ENCODE assay signal across 18 cellular contexts in the genomic region with DNA sequence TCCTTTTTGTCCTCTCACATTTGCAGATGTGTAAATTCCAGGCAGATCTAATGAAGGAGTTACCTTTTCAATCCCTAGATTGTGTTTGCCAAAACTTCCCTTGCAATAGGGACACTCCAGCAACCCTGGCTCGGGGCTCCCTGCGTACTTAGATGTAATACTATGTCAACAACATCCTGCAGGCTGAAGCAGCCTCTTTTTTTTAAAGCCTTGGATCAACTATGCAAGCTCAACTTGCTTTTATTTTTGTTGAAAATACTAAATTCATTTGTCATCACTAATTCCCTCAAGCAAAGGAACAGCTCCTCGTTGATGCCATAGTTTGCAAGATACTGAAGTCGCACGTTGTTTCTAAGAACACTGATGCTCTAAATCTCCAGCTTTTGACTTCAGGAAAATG. TPM values are rescaled to one million over a fixed set of nuclear protein-coding genes. Genes with fewer than 3 reads are reported as not detected.
DNase-seq lines count a peak whose midpoint lies in the region; ATAC-seq and TF ChIP-seq lines count a peak whose summit lies in the region.
"Had no signal": no experiment of that assay in that cellular context is flagged by ENCODE, and none has a peak within 500 bp of the region (broad histone marks: within the 10 kb centered on the region; RNA-seq: fewer than 3 reads in every experiment).

No MANE protein-coding gene starts in this region.

- no peak overlapping the region for H3T11ph ChIP-seq in H9 (ENCODE audit: low read length)

- H3K79me2 ChIP-seq in H9 (ENCODE audit: insufficient read depth, low read length), result peaks cover 2% of the 10 kb centered on the region; the same call in 1 of the 2 replicates

- no peak overlapping the region for H3K4me2 ChIP-seq in H9 (ENCODE audit: insufficient read depth, insufficient read length, low read length)

- H2BK12ac ChIP-seq in H9 (ENCODE audit: insufficient read length, low read depth, low read length), result no peak overlapping the region

- H3K14ac ChIP-seq in H9 (ENCODE audit: insufficient read depth, low read length), result no peak overlapping the region

- no peak overlapping the region for H2AK5ac ChIP-seq in H9 (ENCODE audit: insufficient read length, low read length)

- no peak overlapping the region for H2BK120ac ChIP-seq in H9 (ENCODE audit: low read depth, low read length, poor library complexity, severe bottlenecking)

- H3K36me3 ChIP-seq in adipocyte (ENCODE audit: control insufficient read depth, insufficient read depth, low read length, severe bottlenecking), result no peaks in the 10 kb centered on the region
- H3K36me3 ChIP-seq in stomach smooth muscle (ENCODE audit: control insufficient read depth in 2 of 2, insufficient read depth in 2 of 2, low read length in 2 of 2), result no peaks in the 10 kb centered on the region
- no peaks in the 10 kb centered on the region for H3K36me3 ChIP-seq in WERI-Rb-1
- H3K36me3 ChIP-seq: Peyer's patch had no signal

- H3K9me3 Mint-ChIP-seq in activated T-helper 17 cell treated with anti-CD3 and anti-CD28 coated beads, Interleukin-2, amount 50 U/mL, for 72 hours, result no peaks in the 10 kb centered on the region
- no peaks in the 10 kb centered on the region for H3K9me3 Mint-ChIP-seq in H9

- H3K27ac Mint-ChIP-seq in activated T-helper 17 cell treated with anti-CD3 and anti-CD28 coated beads, Interleukin-2, amount 50 U/mL, for 72 hours, result no peak overlapping the region
- H3K27ac Mint-ChIP-seq in H9, result no peak overlapping the region
- H3K27ac Mint-ChIP-seq: B cell, CD14-positive monocyte had no signal

- H3K18ac ChIP-seq in H9 (ENCODE audit: insufficient read length, low read depth, low read length), result no peak overlapping the region

- no CpG with 5 or more reads among the region's 5 CpGs for WGBS in H9 (ENCODE audit: extremely low coverage, insufficient read length, low lambda C conversion rate)

- H3K4me1 ChIP-seq in adipocyte (ENCODE audit: control insufficient read depth, insufficient read depth, low read length) (peaks cover 36% of the 10 kb centered on the region), stomach smooth muscle (ENCODE audit: control insufficient read depth, insufficient read depth, low read length) (peaks cover 49% of the 10 kb centered on the region), H9 (ENCODE audit: insufficient read depth, low read length) (no peaks in the 10 kb centered on the region; the same call in 1 of the 2 replicates)
- H3K4me1 ChIP-seq: Peyer's patch had no signal

- H4K20me1 ChIP-seq in H9 (ENCODE audit: control insufficient read depth, insufficient read depth, insufficient read length), result no peaks in the 10 kb centered on the region

- H3K27ac ChIP-seq in stomach smooth muscle (ENCODE audit: low read length), result peak overlapping the region; percentile 55
- no peak overlapping the region for H3K27ac ChIP-seq in WERI-Rb-1
- no peak overlapping the region for H3K27ac ChIP-seq in H9 (ENCODE audit: insufficient read length, low read depth, low read length)

- no peak overlapping the region for H3K56ac ChIP-seq in H9 (ENCODE audit: insufficient read length, low read depth, low read length)

- H3K23me2 ChIP-seq in H9 (ENCODE audit: insufficient read length, low read depth, low read length, poor library complexity, severe bottlenecking), result no peaks in the 10 kb centered on the region

- no peak for TF ChIP-seq CTCF in fibroblast of mammary gland (conservative IDR thresholded peaks at IDR 0.05; ENCODE audit: control insufficient read depth, insufficient read depth, low read depth, low read length)
- no peak for TF ChIP-seq CTCF in WERI-Rb-1 (IDR thresholded peaks at IDR 0.05; ENCODE audit: low read depth, low read length)
- TF ChIP-seq CTCF in H9 (conservative IDR thresholded peaks at IDR 0.05), result no peak

- H3K9me3 ChIP-seq in adipocyte (ENCODE audit: control insufficient read depth, low read length), result no peaks in the 10 kb centered on the region
- H3K9me3 ChIP-seq in stomach smooth muscle (ENCODE audit: control insufficient read depth in 2 of 2, low read length in 2 of 2), result no peaks in the 10 kb centered on the region
- H3K9me3 ChIP-seq in WERI-Rb-1 (ENCODE audit: severe bottlenecking), result no peaks in the 10 kb centered on the region
- no peaks in the 10 kb centered on the region for H3K9me3 ChIP-seq in H9 (ENCODE audit: control insufficient read depth, low read depth, low read length)
- H3K9me3 ChIP-seq: Peyer's patch had no signal

- no peak overlapping the region for H3K4ac ChIP-seq in H9 (ENCODE audit: low read depth, low read length)

- H3K9ac ChIP-seq in adipocyte (ENCODE audit: low read length) (no peak overlapping the region), stomach smooth muscle (ENCODE audit: low read length in 2 of 2) (peak overlapping the region in 1 of 2 donors; percentile 9), H9 (ENCODE audit: extremely low read depth, insufficient read length, low read length) (no peak overlapping the region)

- DNase-seq in EL (peak; percentile 64), adipocyte (ENCODE audit: low read depth) (peak; percentile 71), fibroblast of mammary gland (ENCODE audit: low read depth) (peak; percentile 20), WERI-Rb-1 (no peak), H9 (no peak)
- DNase-seq: NCI-H1105; NCI-H146; NCI-H2029; NCI-H226; NCI-H510A treated with DMSO at 0.1 percent for 48 hours; NCI-H774; NK-92 treated with Interleukin-12 subunit alpha and Interleukin-12 subunit beta, amount 100 ng/mL, for 24 hours; Peyer's patch had no signal

- H3K4me3 Mint-ChIP-seq in activated T-helper 17 cell treated with anti-CD3 and anti-CD28 coated beads, Interleukin-2, amount 50 U/mL, for 72 hours, result no peak overlapping the region
- no peak overlapping the region for H3K4me3 Mint-ChIP-seq in H9
- H3K4me3 Mint-ChIP-seq: B cell had no signal

- peaks cover 13% of the 10 kb centered on the region for H3K27me3 Mint-ChIP-seq in activated T-helper 17 cell treated with anti-CD3 and anti-CD28 coated beads, Interleukin-2, amount 50 U/mL, for 72 hours
- H3K27me3 Mint-ChIP-seq in H9 (ENCODE audit: low read depth), result peaks cover 3% of the 10 kb centered on the region; the same call in 1 of the 2 replicates

- H3K4me1 Mint-ChIP-seq in activated T-helper 17 cell treated with anti-CD3 and anti-CD28 coated beads, Interleukin-2, amount 50 U/mL, for 72 hours, result no peaks in the 10 kb centered on the region
- peaks cover 15 to 17% of the 10 kb centered on the region in 2 experiments for H3K4me1 Mint-ChIP-seq in H9
- H3K4me1 Mint-ChIP-seq: B cell, CD14-positive monocyte had no signal

- H3K27me3 ChIP-seq in adipocyte (replicated peaks; ENCODE audit: control insufficient read depth, insufficient read depth, low read length) (no peaks in the 10 kb centered on the region), stomach smooth muscle (ENCODE audit: control insufficient read depth in 1 of 2, insufficient read depth in 2 of 2, low read length in 2 of 2) (no peaks in the 10 kb centered on the region), WERI-Rb-1 (ENCODE audit: insufficient read depth, low read depth, severe bottlenecking) (no peaks in the 10 kb centered on the region), H9 (ENCODE audit: insufficient read depth, low read length) (no peaks in the 10 kb centered on the region)
- H3K27me3 ChIP-seq: Peyer's patch had no signal

- no peaks in the 10 kb centered on the region for H3K79me1 ChIP-seq in H9 (ENCODE audit: insufficient read depth, low read depth, low read length, poor library complexity, severe bottlenecking)

- H3K36me3 Mint-ChIP-seq in activated T-helper 17 cell treated with anti-CD3 and anti-CD28 coated beads, Interleukin-2, amount 50 U/mL, for 72 hours (ENCODE audit: low read depth), result no peaks in the 10 kb centered on the region
- H3K36me3 Mint-ChIP-seq in H9 (ENCODE audit: insufficient read depth in 1 of 3, low read depth in 3 of 3), result no peaks in the 10 kb centered on the region
- H3K36me3 Mint-ChIP-seq: CD14-positive monocyte had no signal

- H4K91ac ChIP-seq in H9 (ENCODE audit: insufficient read length, low read depth, low read length), result no peak overlapping the region

- no peak overlapping the region for H4K5ac ChIP-seq in H9 (ENCODE audit: insufficient read length, low read depth, low read length)

- no peak overlapping the region for H2AFZ ChIP-seq in H9 (ENCODE audit: low read length)

- H2BK15ac ChIP-seq in H9 (ENCODE audit: low read depth, low read length), result no peak overlapping the region

- ATAC-seq in activated T-helper 17 cell treated with anti-CD3 and anti-CD28 coated beads, Interleukin-2, amount 50 U/mL, for 72 hours (replicated peaks), result no peak
- no peak for ATAC-seq in GM18511 (IDR thresholded peaks at IDR 0.05; ENCODE audit: unreplicated experiment)

- H3K23ac ChIP-seq in H9 (ENCODE audit: insufficient read length, low read depth, low read length), result no peak overlapping the region

- H3K4me3 ChIP-seq in adipocyte (ENCODE audit: low read length) (peak overlapping the region; percentile 41), fibroblast of mammary gland (ENCODE audit: control insufficient read depth, low read depth, low read length) (no peak overlapping the region), stomach smooth muscle (ENCODE audit: low read length in 2 of 2) (peak overlapping the region in 1 of 2 donors; percentile 54), WERI-Rb-1 (ENCODE audit: low read depth, low read length) (no peak overlapping the region)
- H3K4me3 ChIP-seq: Peyer's patch had no signal

- no peak overlapping the region for H2BK20ac ChIP-seq in H9 (ENCODE audit: low read depth, low read length, poor library complexity, severe bottlenecking)

- no peak overlapping the region for H2BK5ac ChIP-seq in H9 (ENCODE audit: insufficient read length, low read length)

- no peak overlapping the region for H4K8ac ChIP-seq in H9 (replicated peaks; ENCODE audit: insufficient read length, low read depth, low read length)

RNA-seq across cellular contexts. Expression of gene GRIN2A, which starts 59.1 kb away (rescaled TPM):
- not detected for total RNA-seq in activated T-helper 17 cell treated with anti-CD3 and anti-CD28 coated beads, Interleukin-2, amount 50 U/mL, for 72 hours
- 0.94 and 1.5 TPM in 2 replicates for total RNA-seq in H9 (2021)

Comparison
In these comparisons a context has a peak if more than half of its experiments do, and no peak if none do; other contexts are left out.
1. DNase-seq: peak in EL (single experiment), adipocyte (single experiment) and fibroblast of mammary gland (single experiment); none in WERI-Rb-1 (single experiment) and H9 (single experiment).